ENCODE assay signal across 12 cellular contexts in genomic region chr1:11923827-11924113, GRCh38. TPM values are rescaled to one million over a fixed set of nuclear protein-coding genes. Genes with fewer than 3 reads are reported as not detected.
DNase-seq lines count a peak whose midpoint lies in the region; ATAC-seq, FAIRE-seq and TF ChIP-seq lines count a peak whose summit lies in the region.
"Had no signal": no experiment of that assay in that cellular context is flagged by ENCODE, and none has a peak within 500 bp of the region (broad histone marks: within the 10 kb centered on the region; RNA-seq: fewer than 3 reads in every experiment).

No MANE protein-coding gene starts in this region.

- peak overlapping the region; percentile 89 for H3K4me3 ChIP-seq in NB4 (ENCODE audit: low read depth, low read length)
- H3K4me3 ChIP-seq in endocrine pancreas (ENCODE audit: control insufficient read depth, insufficient read depth, low read length), result no peak overlapping the region
- peak overlapping the region; percentile 68 for H3K4me3 ChIP-seq in psoas muscle
- peak overlapping the region in 1 of 2 donors; percentile 69 for H3K4me3 ChIP-seq in left lung

- H3K27ac ChIP-seq in psoas muscle, result peak overlapping the region; percentile 80
- H3K27ac ChIP-seq in left lung, result no peak overlapping the region
- H3K27ac ChIP-seq: 22Rv1 had no signal

- TF ChIP-seq POLR2A in NB4 (IDR thresholded peaks at IDR 0.05; ENCODE audit: extremely low read depth, insufficient read length), result no peak

- TF ChIP-seq CTCF in NB4 (IDR thresholded peaks at IDR 0.05; ENCODE audit: low read depth, low read length), result no peak
- TF ChIP-seq CTCF in psoas muscle (IDR thresholded peaks at IDR 0.05), result no peak
- TF ChIP-seq CTCF in left lung (IDR thresholded peaks at IDR 0.05), result no peak

- WGBS in psoas muscle, 3 donors, result 18 to 43% (median 22%) methylated on average over 5 of the region's 5 CpGs

- H3K27me3 ChIP-seq in endocrine pancreas (ENCODE audit: control insufficient read depth, insufficient read depth, low read length), result no peaks in the 10 kb centered on the region
- no peaks in the 10 kb centered on the region for H3K27me3 ChIP-seq in psoas muscle (ENCODE audit: insufficient read depth in 3 of 3, low read length in 2 of 3)
- H3K27me3 ChIP-seq in left lung, result no peaks in the 10 kb centered on the region
- H3K27me3 ChIP-seq: tibial nerve had no signal

- peak; percentile 40 for DNase-seq in NCI-H2029 (lab: John Stamatoyannopoulos, UW)
- no peak for DNase-seq in NCI-H2029 treated with DMSO at 0.1 percent for 48 hours (lab: John Stamatoyannopoulos, UW)
- DNase-seq in NB4 (ENCODE audit: low read depth), result no peak
- no peak for DNase-seq in psoas muscle
- no peak for DNase-seq in HTR-8/SVneo (ENCODE audit: insufficient read length, low spot score)
- no peak for DNase-seq in left lung
- DNase-seq: aorta; stimulated activated CD4-positive, alpha-beta T cell treated with anti-CD3 and anti-CD28 coated beads, Interleukin-15, amount 100 ng/mL, for 24 hours had no signal

- intact Hi-C loops in psoas muscle (cut with DNase I) (no loop called here), left lung (cut with DNase I) (no loop called here)

- H3K4me1 ChIP-seq in endocrine pancreas (ENCODE audit: control insufficient read depth, insufficient read depth, low read length), result peaks cover 8% of the 10 kb centered on the region
- H3K4me1 ChIP-seq in psoas muscle, result peaks cover 70% of the 10 kb centered on the region
- H3K4me1 ChIP-seq in left lung, result peaks cover 13 to 60% of the 10 kb centered on the region in 2 donors

- ATAC-seq in psoas muscle, result no peak
- ATAC-seq in HG02678 (IDR thresholded peaks at IDR 0.05; ENCODE audit: unreplicated experiment), result no peak
- ATAC-seq in left lung, result no peak

- FAIRE-seq in HTR-8/SVneo (lab: Jason Lieb, UNC), result no peak

- H3K9ac ChIP-seq in endocrine pancreas (ENCODE audit: control insufficient read depth, insufficient read depth, low read length), result peak overlapping the region; percentile 33

- H3K9me3 ChIP-seq in endocrine pancreas (ENCODE audit: control insufficient read depth, low read length) (no peaks in the 10 kb centered on the region), psoas muscle (no peaks in the 10 kb centered on the region), left lung (no peaks in the 10 kb centered on the region)
- H3K9me3 ChIP-seq: tibial nerve had no signal

- peaks cover 3% of the 10 kb centered on the region for H3K36me3 ChIP-seq in endocrine pancreas (ENCODE audit: control insufficient read depth, insufficient read depth, low read length)
- H3K36me3 ChIP-seq in psoas muscle (ENCODE audit: insufficient read depth in 1 of 2, low read depth in 1 of 2), result peaks cover 0 to 41% of the 10 kb centered on the region in 2 donors
- H3K36me3 ChIP-seq in left lung, result peaks cover 0 to 52% of the 10 kb centered on the region in 2 donors

RNA-seq across cellular contexts. Expression of gene KIAA2013, which starts 2.5 kb away (rescaled TPM):
- total RNA-seq in psoas muscle (10 to 100 TPM; 29.7 to 35.8 (median 33.4) TPM), left lung (10 to 100 TPM; 42.9 to 43.3 TPM)
- polyA plus RNA-seq in psoas muscle, result 10 to 100 TPM; 24.4 to 79.7 (median 34.7) TPM

RNA-seq across cellular contexts. Expression of gene PLOD1, which starts 10.7 kb away (rescaled TPM):
- total RNA-seq in psoas muscle (10 to 100 TPM; 25.1 to 52.3 (median 35.7) TPM), left lung (100 to 1,000 TPM; 114 to 159 TPM)
- 10 to 100 TPM; 33.5 to 48.6 (median 39.1) TPM for polyA plus RNA-seq in psoas muscle

RNA-seq across cellular contexts. Expression of gene MFN2, which starts 56.5 kb away (rescaled TPM):
- total RNA-seq in psoas muscle (100 to 1,000 TPM; 245 to 542 (median 320) TPM), left lung (10 to 100 TPM; 75.4 to 82.0 TPM)
- polyA plus RNA-seq in psoas muscle, result 100 to 1,000 TPM; 163 to 225 (median 177) TPM
